In the genomic region with DNA sequence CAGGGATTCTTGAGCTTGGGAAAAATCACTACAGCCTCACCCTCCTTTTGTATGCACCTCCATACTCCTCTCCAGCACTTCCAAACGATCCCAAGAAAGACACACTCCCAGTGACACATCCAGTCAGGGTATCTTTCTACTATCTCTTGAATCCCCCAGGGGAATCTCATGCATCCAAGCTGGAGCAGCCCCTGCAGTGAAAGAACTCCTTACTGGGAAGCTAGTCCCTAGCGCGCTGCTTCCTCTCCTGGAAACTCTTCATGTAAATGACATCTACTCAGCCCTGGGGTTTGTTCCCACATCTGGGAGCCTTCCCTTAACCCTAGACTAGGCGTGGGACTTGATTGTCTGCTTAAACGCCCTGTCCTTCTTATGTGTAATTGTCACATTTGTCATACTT, we compare ENCODE assay signal across 20 cellular contexts.
"Had no signal": no experiment of that assay in that cellular context is flagged by ENCODE, and none has a peak within 500 bp of the region (broad histone marks: within the 10 kb centered on the region; RNA-seq: fewer than 3 reads in every experiment).

No MANE protein-coding gene starts in this region.

- H3K4me3 ChIP-seq: breast epithelium, mucosa of descending colon, thoracic aorta had no signal

- H3K9me3 Mint-ChIP-seq: activated B cell treated with CpG ODN at 0.5 μM for 24 hours; nephron progenitor cell; T-helper 1 cell treated with Interleukin-12 subunit alpha and Interleukin-12 subunit beta and Interleukin-4 antibody, amounts not matched to agents 30 μg/mL and 1 μg/mL, for 36 hours; type B pancreatic cell had no signal

- H3K27ac ChIP-seq: breast epithelium, thoracic aorta had no signal

- H3K36me3 ChIP-seq: breast epithelium, thoracic aorta had no signal

- H3K4me1 ChIP-seq: breast epithelium had no signal

- H3K27me3 Mint-ChIP-seq: activated B cell treated with CpG ODN at 0.5 μM for 24 hours; activated CD4-positive, alpha-beta T cell treated with anti-CD3 and anti-CD28 coated beads for 36 hours had no signal

- ATAC-seq: activated CD4-positive, alpha-beta T cell treated with anti-CD3 and anti-CD28 coated beads for 36 hours; mucosa of descending colon had no signal

- DNase-seq: activated B cell treated with CpG ODN at 0.5 μM for 24 hours; activated CD4-positive, alpha-beta T cell treated with anti-CD3 and anti-CD28 coated beads for 36 hours; activated CD4-positive, alpha-beta T cell treated with anti-CD3 and anti-CD28 coated beads, Interleukin-2, amount 50 U/mL, for 4 hours; activated CD8-positive, alpha-beta memory T cell treated with anti-CD3 and anti-CD28 coated beads for 24 hours; activated naive CD4-positive, alpha-beta T cell treated with Interleukin-2 at 50 U/mL for 16 hours; activated naive CD8-positive, alpha-beta T cell treated with anti-CD3 and anti-CD28 coated beads, Interleukin-2, amount 10 ng/mL, durations not matched to agents 7 days and 5 days; activated T-cell treated with anti-CD3 and anti-CD28 coated beads, Interleukin-2, amount 50 U/mL, for 48 hours; amniotic stem cell; cortex of kidney; mucosa of descending colon; nephron progenitor cell; posterior cingulate gyrus; stimulated activated CD4-positive, alpha-beta T cell treated with anti-CD3 and anti-CD28 coated beads, Interleukin-4, amount 100 ng/mL, for 24 hours; stimulated activated naive CD4-positive, alpha-beta T cell treated with Interleukin-2 at 50 U/mL for 16 hours; T1000 had no signal

- H3K27me3 ChIP-seq: breast epithelium had no signal

- H3K9me3 ChIP-seq: breast epithelium, mucosa of descending colon, thoracic aorta had no signal

- H3K27ac Mint-ChIP-seq: activated B cell treated with CpG ODN at 0.5 μM for 24 hours; activated CD4-positive, alpha-beta T cell treated with anti-CD3 and anti-CD28 coated beads for 36 hours; activated naive CD8-positive, alpha-beta T cell treated with anti-CD3 and anti-CD28 coated beads, Interleukin-2, amount 10 ng/mL, durations not matched to agents 7 days and 5 days; memory B cell; T-helper 1 cell treated with Interleukin-12 subunit alpha and Interleukin-12 subunit beta and Interleukin-4 antibody, amounts not matched to agents 30 μg/mL and 1 μg/mL, for 36 hours; type B pancreatic cell had no signal

- H3K4me3 Mint-ChIP-seq: activated B cell treated with CpG ODN at 0.5 μM for 24 hours; activated CD4-positive, alpha-beta T cell treated with anti-CD3 and anti-CD28 coated beads for 36 hours; activated naive CD8-positive, alpha-beta T cell treated with anti-CD3 and anti-CD28 coated beads, Interleukin-2, amount 10 ng/mL, durations not matched to agents 7 days and 5 days; memory B cell; nephron progenitor cell; T-helper 1 cell treated with Interleukin-12 subunit alpha and Interleukin-12 subunit beta and Interleukin-4 antibody, amounts not matched to agents 30 μg/mL and 1 μg/mL, for 36 hours; type B pancreatic cell had no signal

- H3K36me3 Mint-ChIP-seq: activated naive CD8-positive, alpha-beta T cell treated with anti-CD3 and anti-CD28 coated beads, Interleukin-2, amount 10 ng/mL, durations not matched to agents 7 days and 5 days; type B pancreatic cell had no signal

- H3K4me1 Mint-ChIP-seq: activated B cell treated with CpG ODN at 0.5 μM for 24 hours; activated CD4-positive, alpha-beta T cell treated with anti-CD3 and anti-CD28 coated beads for 36 hours; activated naive CD8-positive, alpha-beta T cell treated with anti-CD3 and anti-CD28 coated beads, Interleukin-2, amount 10 ng/mL, durations not matched to agents 7 days and 5 days; memory B cell had no signal
